Comparison of ENCODE assay signal across 2 cellular contexts in the genomic region with DNA sequence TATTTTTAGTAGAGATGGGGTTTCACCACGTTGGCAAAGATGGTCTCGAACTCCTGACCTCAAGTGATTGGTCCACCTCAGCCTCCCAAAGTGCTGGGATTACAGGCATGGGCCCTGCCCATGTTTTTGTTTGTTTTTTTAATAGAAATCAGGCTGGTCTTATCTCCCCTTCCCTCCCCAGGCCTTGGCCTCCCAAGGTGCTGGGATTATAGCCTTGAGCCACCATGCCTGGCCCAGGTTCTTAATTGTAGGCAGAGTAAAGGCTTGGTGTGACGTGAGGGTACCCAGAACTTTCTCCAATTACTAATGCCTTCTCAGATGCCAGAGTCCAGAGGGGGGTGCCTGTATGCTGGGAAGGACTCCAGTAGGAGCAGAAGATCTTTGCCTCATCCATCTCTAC.
TF ChIP-seq lines count a peak whose summit lies in the region.

No MANE protein-coding gene starts in this region.

TF ChIP-seq in HEK293, 187 proteins besides CTCF, POLR2A, EP300 and RAD21 (continued from another document):
- TF ChIP-seq GLIS1 (tag by site-specific recombination; IDR thresholded peaks at IDR 0.05) (peak; percentile 85), ZIC2 (tag by site-specific recombination; IDR thresholded peaks at IDR 0.05) (peak; percentile 57), ZNF555 (tag by site-specific recombination; conservative IDR thresholded peaks at IDR 0.05) (no peak), ZNF112 (tag by site-specific recombination; IDR thresholded peaks at IDR 0.05) (no peak), SETDB1 (IDR thresholded peaks at IDR 0.05; ENCODE audit: insufficient read length, low read length) (no peak), ZNF776 (tag by site-specific recombination; IDR thresholded peaks at IDR 0.05; ENCODE audit: borderline replicate concordance) (no peak), ZNF335 (tag by site-specific recombination; conservative IDR thresholded peaks at IDR 0.05) (no peak), ZNF501 (tag by site-specific recombination; IDR thresholded peaks at IDR 0.05) (no peak), ZNF341 (tag by site-specific recombination; IDR thresholded peaks at IDR 0.05; ENCODE audit: low read depth) (peak; percentile 15; the same call in 1 of the 2 replicates)
- TF ChIP-seq, protein P1, sequence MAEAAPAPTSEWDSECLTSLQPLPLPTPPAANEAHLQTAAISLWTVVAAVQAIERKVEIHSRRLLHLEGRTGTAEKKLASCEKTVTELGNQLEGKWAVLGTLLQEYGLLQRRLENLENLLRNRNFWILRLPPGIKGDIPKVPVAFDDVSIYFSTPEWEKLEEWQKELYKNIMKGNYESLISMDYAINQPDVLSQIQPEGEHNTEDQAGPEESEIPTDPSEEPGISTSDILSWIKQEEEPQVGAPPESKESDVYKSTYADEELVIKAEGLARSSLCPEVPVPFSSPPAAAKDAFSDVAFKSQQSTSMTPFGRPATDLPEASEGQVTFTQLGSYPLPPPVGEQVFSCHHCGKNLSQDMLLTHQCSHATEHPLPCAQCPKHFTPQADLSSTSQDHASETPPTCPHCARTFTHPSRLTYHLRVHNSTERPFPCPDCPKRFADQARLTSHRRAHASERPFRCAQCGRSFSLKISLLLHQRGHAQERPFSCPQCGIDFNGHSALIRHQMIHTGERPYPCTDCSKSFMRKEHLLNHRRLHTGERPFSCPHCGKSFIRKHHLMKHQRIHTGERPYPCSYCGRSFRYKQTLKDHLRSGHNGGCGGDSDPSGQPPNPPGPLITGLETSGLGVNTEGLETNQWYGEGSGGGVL (tag by site-specific recombination; IDR thresholded peaks at IDR 0.05) = no peak

TF ChIP-seq in K562, 482 proteins besides CTCF, POLR2A, EP300 and RAD21 (continued from another document):
- no peak for TF ChIP-seq MTA1 (IDR thresholded peaks at IDR 0.05; ENCODE audit: borderline replicate concordance)
